Comparison of ENCODE assay signal across 10 cellular contexts in genomic region chr2:136394136-136395060, GRCh38.
DNase-seq lines count a peak whose midpoint lies in the region; ATAC-seq and TF ChIP-seq lines count a peak whose summit lies in the region.
"Had no signal": no experiment of that assay in that cellular context is flagged by ENCODE, and none has a peak within 500 bp of the region (broad histone marks: within the 10 kb centered on the region; RNA-seq: fewer than 3 reads in every experiment).

No MANE protein-coding gene starts in this region.

- no peaks in the 10 kb centered on the region for H3K27me3 ChIP-seq in stomach

- TF ChIP-seq CTCF in stomach (IDR thresholded peaks at IDR 0.05) (no peak), mucosa of descending colon (IDR thresholded peaks at IDR 0.05) (no peak)

- no peaks in the 10 kb centered on the region for H3K27me3 Mint-ChIP-seq in activated naive CD8-positive, alpha-beta T cell treated with anti-CD3 and anti-CD28 coated beads, Interleukin-2, amount 50 U/mL, for 24 hours

- TF ChIP-seq POLR2A in stomach (IDR thresholded peaks at IDR 0.05): no peak

- no peak overlapping the region for H3K27ac ChIP-seq in stomach

- H3K9me3 Mint-ChIP-seq in activated naive CD8-positive, alpha-beta T cell treated with anti-CD3 and anti-CD28 coated beads, Interleukin-2, amount 50 U/mL, for 24 hours: no peaks in the 10 kb centered on the region
- H3K9me3 Mint-ChIP-seq: nephron had no signal

- H3K4me3 ChIP-seq in stomach: no peak overlapping the region
- H3K4me3 ChIP-seq in mucosa of descending colon: no peak overlapping the region

- H3K36me3 ChIP-seq in stomach (no peaks in the 10 kb centered on the region), mucosa of descending colon (ENCODE audit: low read depth) (no peaks in the 10 kb centered on the region)

- peak; percentile 76 for ATAC-seq in GM18511 (IDR thresholded peaks at IDR 0.05; ENCODE audit: unreplicated experiment)
- peak; percentile 16 for ATAC-seq in GM19468 (IDR thresholded peaks at IDR 0.05; ENCODE audit: extremely low read depth, unreplicated experiment)
- peak; percentile 73 for ATAC-seq in HG03066 (IDR thresholded peaks at IDR 0.05; ENCODE audit: low read depth, unreplicated experiment)
- ATAC-seq in activated naive CD8-positive, alpha-beta T cell treated with anti-CD3 and anti-CD28 coated beads, Interleukin-2, amount 50 U/mL, for 24 hours: peak; percentile 34
- no peak for ATAC-seq in mucosa of descending colon

- no peaks in the 10 kb centered on the region for H3K4me1 ChIP-seq in stomach
- no peaks in the 10 kb centered on the region for H3K4me1 ChIP-seq in mucosa of descending colon (ENCODE audit: low read depth)

- 80 to 87% (median 84%) methylated on average over 5 to 8 of the region's 8 CpGs for WGBS in stomach, 5 donors

- no peaks in the 10 kb centered on the region for H3K9me3 ChIP-seq in stomach
- H3K9me3 ChIP-seq in mucosa of descending colon: no peaks in the 10 kb centered on the region

- no peak overlapping the region for H3K4me3 Mint-ChIP-seq in activated naive CD8-positive, alpha-beta T cell treated with anti-CD3 and anti-CD28 coated beads, Interleukin-2, amount 50 U/mL, for 24 hours
- H3K4me3 Mint-ChIP-seq: nephron had no signal

- no peak for TF ChIP-seq EP300 in stomach (IDR thresholded peaks at IDR 0.05)

- peaks cover 40% of the 10 kb centered on the region for H3K4me1 Mint-ChIP-seq in activated naive CD8-positive, alpha-beta T cell treated with anti-CD3 and anti-CD28 coated beads, Interleukin-2, amount 50 U/mL, for 24 hours
- H3K4me1 Mint-ChIP-seq: nephron had no signal

- intact Hi-C loops in stomach (cut with DNase I; ENCODE audit: low total_unique reads): no loop called here
- intact Hi-C loops in mucosa of descending colon (cut with DNase I, micrococcal nuclease): no loop called here

- peak overlapping the region; percentile 39 for H3K27ac Mint-ChIP-seq in activated naive CD8-positive, alpha-beta T cell treated with anti-CD3 and anti-CD28 coated beads, Interleukin-2, amount 50 U/mL, for 24 hours
- H3K27ac Mint-ChIP-seq: nephron had no signal

- DNase-seq in activated naive CD8-positive, alpha-beta T cell treated with anti-CD3 and anti-CD28 coated beads, Interleukin-2, amount 50 U/mL, for 24 hours: no peak
- DNase-seq in islet precursor cell (no peak), stomach (no peak), D341Med (ENCODE audit: low spot score) (no peak), mucosa of descending colon (no peak)
- DNase-seq: activated CD4-positive, alpha-beta T cell treated with anti-CD3 and anti-CD28 coated beads, Interleukin-2, amount 50 U/mL, for 1 hour had no signal

- H3K36me3 Mint-ChIP-seq in activated naive CD8-positive, alpha-beta T cell treated with anti-CD3 and anti-CD28 coated beads, Interleukin-2, amount 50 U/mL, for 24 hours (ENCODE audit: low read depth): no peaks in the 10 kb centered on the region
